Comparison of ENCODE assay signal across 17 cellular contexts in genomic region chrX:57583477-57583876, GRCh38. TPM values are rescaled to one million over a fixed set of nuclear protein-coding genes. Genes with fewer than 3 reads are reported as not detected.
DNase-seq lines count a peak whose midpoint lies in the region; ATAC-seq and TF ChIP-seq lines count a peak whose summit lies in the region.
"Had no signal": no experiment of that assay in that cellular context is flagged by ENCODE, and none has a peak within 500 bp of the region (broad histone marks: within the 10 kb centered on the region; RNA-seq: fewer than 3 reads in every experiment).

No MANE protein-coding gene starts in this region.

- BruUV-seq in Panc1 (replicated peaks; lab: Mats Ljungman, UMichigan), result no TSS peak

- ATAC-seq in GM23338 (peak; percentile 30; the same call in 2 of the 3 replicates), Panc1 (peak; percentile 85)

- DNase-seq in GM23338 (ENCODE audit: low spot score) (no peak), Panc1 (ENCODE audit: low read depth, low spot score) (no peak), hepatocyte (ENCODE audit: low spot score) (peak; percentile 13), transverse colon (peak; percentile 12), SW480 (ENCODE audit: low spot score) (no peak), activated gamma-delta T cell (lab: John Stamatoyannopoulos, UW) (no peak)
- no peak for DNase-seq in activated CD4-positive, alpha-beta memory T cell treated with anti-CD3 and anti-CD28 coated beads for 36 hours
- DNase-seq: BE2C; Calu3; CD4-positive, alpha-beta T cell; HFFc6; NCI-H187 treated with DMSO at 0.1 percent for 48 hours; NCI-H446; NCI-H69; NK-92 treated with Interleukin-12 subunit alpha and Interleukin-12 subunit beta, amount 100 ng/mL, for 24 hours; RPMI8226; SJCRH30 had no signal

- intact Hi-C loops in Panc1 (cut with micrococcal nuclease; ENCODE audit: unreplicated experiment), result loop anchor here (10.0 kb wide), 1 partner anchor 211 kb away; no protein-coding TSS in a partner anchor
- intact Hi-C loops in transverse colon (cut with DNase I; ENCODE audit: low total_unique reads), result no loop called here
- intact Hi-C loops in activated CD4-positive, alpha-beta memory T cell treated with anti-CD3 and anti-CD28 coated beads for 36 hours (cut with micrococcal nuclease), result no loop called here

- H3K27me3 ChIP-seq in GM23338 (ENCODE audit: insufficient read depth) (no peaks in the 10 kb centered on the region), Panc1 (ENCODE audit: control insufficient read depth, insufficient read depth, low read length) (no peaks in the 10 kb centered on the region), hepatocyte (no peaks in the 10 kb centered on the region), transverse colon (no peaks in the 10 kb centered on the region)
- H3K27me3 ChIP-seq: BE2C, SJCRH30 had no signal

- H3K9me3 ChIP-seq in Panc1 (ENCODE audit: control insufficient read depth, insufficient read depth, low read depth, low read length) (no peaks in the 10 kb centered on the region), hepatocyte (ENCODE audit: low read depth) (no peaks in the 10 kb centered on the region), transverse colon (no peaks in the 10 kb centered on the region)
- H3K9me3 ChIP-seq: BE2C, SJCRH30 had no signal

- H3K4me1 ChIP-seq in GM23338 (ENCODE audit: insufficient read depth) (no peaks in the 10 kb centered on the region), Panc1 (ENCODE audit: control insufficient read depth, insufficient read depth, low read length) (no peaks in the 10 kb centered on the region; the same call in 1 of the 2 replicates), hepatocyte (ENCODE audit: insufficient read depth) (no peaks in the 10 kb centered on the region), transverse colon (no peaks in the 10 kb centered on the region)
- H3K4me1 ChIP-seq: BE2C, SJCRH30 had no signal

- H3F3A ChIP-seq in GM23338 (replicated peaks; ENCODE audit: low read depth), result no peaks in the 10 kb centered on the region

- H3K27me3 Mint-ChIP-seq in GM23338 (ENCODE audit: insufficient read depth, low read depth, poor library complexity), result no peaks in the 10 kb centered on the region
- no peaks in the 10 kb centered on the region for H3K27me3 Mint-ChIP-seq in activated CD4-positive, alpha-beta memory T cell treated with anti-CD3 and anti-CD28 coated beads for 36 hours
- H3K27me3 Mint-ChIP-seq: CD4-positive, alpha-beta T cell had no signal

- 62% methylated on average over 5 of the region's 5 CpGs for WGBS in hepatocyte (ENCODE audit: low lambda C conversion rate, missing lambda C conversion rate)
- WGBS in transverse colon (ENCODE audit: low coverage in 1 of 2), 2 donors, result 45% methylated on average over 5 of the region's 5 CpGs; no CpG with 5 or more reads in 1 of the 2 donors

- H3K4me3 ChIP-seq in GM23338 (no peak overlapping the region), Panc1 (ENCODE audit: low read depth in 2 of 2, low read length in 2 of 2) (no peak overlapping the region), hepatocyte (no peak overlapping the region), transverse colon (no peak overlapping the region)
- H3K4me3 ChIP-seq: SJCRH30 had no signal

- H3K4me1 Mint-ChIP-seq in GM23338, result peaks cover 2% of the 10 kb centered on the region; the same call in 1 of the 3 replicates
- no peaks in the 10 kb centered on the region for H3K4me1 Mint-ChIP-seq in activated CD4-positive, alpha-beta memory T cell treated with anti-CD3 and anti-CD28 coated beads for 36 hours (ENCODE audit: low read depth)

- CTCF ChIA-PET in Panc1 (lab: Charles Lee), result interaction anchor here (0.7 kb wide), 2 partner anchors 57 to 114 kb away, joined by 3 read pairs; no protein-coding TSS in a partner anchor
- CTCF ChIA-PET in activated CD4-positive, alpha-beta memory T cell treated with anti-CD3 and anti-CD28 coated beads for 36 hours (lab: Charles Lee), result no interaction called here

- no peak for TF ChIP-seq CTCF in GM23338 (conservative IDR thresholded peaks at IDR 0.05; ENCODE audit: low read depth in 2 of 2)
- no peak for TF ChIP-seq CTCF in Panc1 (IDR thresholded peaks at IDR 0.05)
- TF ChIP-seq CTCF in hepatocyte (IDR thresholded peaks at IDR 0.05; ENCODE audit: poor library complexity), result no peak
- TF ChIP-seq CTCF in transverse colon (IDR thresholded peaks at IDR 0.05), result no peak

- in situ Hi-C loops in Panc1 (cut with HindIII; ENCODE audit: low pct_unique_long_range_greater_than_20kb, low sequenced_read_pairs), result no loop called here
- in situ Hi-C loops in transverse colon (cut with MboI; ENCODE audit: low pct_ligation_motif_present in 1 of 4, low pct_unique_long_range_greater_than_20kb in 1 of 4, low sequenced_read_pairs in 3 of 4), result loop anchor here (25.0 kb wide), 1 partner anchor 329 kb away; the partner anchor contains the start of gene ZXDA (in 4 of the 4)

- no peak overlapping the region for H2AFZ ChIP-seq in GM23338
- H2AFZ ChIP-seq in hepatocyte, result no peak overlapping the region

- no peak overlapping the region for H3K4me3 Mint-ChIP-seq in GM23338
- H3K4me3 Mint-ChIP-seq in activated CD4-positive, alpha-beta memory T cell treated with anti-CD3 and anti-CD28 coated beads for 36 hours, result no peak overlapping the region
- H3K4me3 Mint-ChIP-seq: CD4-positive, alpha-beta T cell; HFFc6 had no signal

- H3K36me3 Mint-ChIP-seq in GM23338 (ENCODE audit: low read depth), result no peaks in the 10 kb centered on the region
- H3K36me3 Mint-ChIP-seq in activated CD4-positive, alpha-beta memory T cell treated with anti-CD3 and anti-CD28 coated beads for 36 hours, result no peaks in the 10 kb centered on the region

- TF ChIP-seq POLR2A in transverse colon (IDR thresholded peaks at IDR 0.05), result no peak

- no peaks in the 10 kb centered on the region for H3K79me2 ChIP-seq in GM23338 (replicated peaks; ENCODE audit: insufficient read depth)
- H3K79me2 ChIP-seq in hepatocyte, result no peaks in the 10 kb centered on the region

- POLR2A ChIA-PET in Panc1 (lab: Charles Lee), result no interaction called here
- POLR2A ChIA-PET in activated CD4-positive, alpha-beta memory T cell treated with anti-CD3 and anti-CD28 coated beads for 36 hours (lab: Charles Lee), result no interaction called here

- no peak overlapping the region for H3K27ac Mint-ChIP-seq in GM23338
- H3K27ac Mint-ChIP-seq in activated CD4-positive, alpha-beta memory T cell treated with anti-CD3 and anti-CD28 coated beads for 36 hours, result no peak overlapping the region
- H3K27ac Mint-ChIP-seq: CD4-positive, alpha-beta T cell; HFFc6 had no signal

- H4K20me1 ChIP-seq in GM23338 (replicated peaks; ENCODE audit: insufficient read depth) (no peaks in the 10 kb centered on the region), hepatocyte (ENCODE audit: insufficient read depth, poor library complexity, severe bottlenecking) (no peaks in the 10 kb centered on the region)

- no peak for TF ChIP-seq EP300 in transverse colon (IDR thresholded peaks at IDR 0.05; ENCODE audit: low read depth)

- H3K36me3 ChIP-seq in GM23338 (ENCODE audit: insufficient read depth) (no peaks in the 10 kb centered on the region), Panc1 (ENCODE audit: control insufficient read depth, insufficient read depth, low read length) (no peaks in the 10 kb centered on the region), hepatocyte (replicated peaks; ENCODE audit: insufficient read depth, low read depth) (no peaks in the 10 kb centered on the region), transverse colon (no peaks in the 10 kb centered on the region)
- H3K36me3 ChIP-seq: BE2C, SJCRH30 had no signal

- H3K9me2 ChIP-seq in GM23338 (ENCODE audit: insufficient read depth) (no peaks in the 10 kb centered on the region), hepatocyte (replicated peaks; ENCODE audit: insufficient read depth) (no peaks in the 10 kb centered on the region)

- H3K27ac ChIP-seq in GM23338 (ENCODE audit: low read depth), result no peak overlapping the region
- no peak overlapping the region for H3K27ac ChIP-seq in Panc1 (ENCODE audit: low read length)
- H3K27ac ChIP-seq in hepatocyte, result no peak overlapping the region
- H3K27ac ChIP-seq in transverse colon, result no peak overlapping the region
- H3K27ac ChIP-seq: SJCRH30 had no signal

- H3K9me3 Mint-ChIP-seq in GM23338, result no peaks in the 10 kb centered on the region
- H3K9me3 Mint-ChIP-seq in activated CD4-positive, alpha-beta memory T cell treated with anti-CD3 and anti-CD28 coated beads for 36 hours, result no peaks in the 10 kb centered on the region
- H3K9me3 Mint-ChIP-seq: CD4-positive, alpha-beta T cell; HFFc6 had no signal

- no peak overlapping the region for H3K4me2 ChIP-seq in GM23338
- H3K4me2 ChIP-seq in hepatocyte, result no peak overlapping the region

TF ChIP-seq in GM23338, 12 proteins besides CTCF, POLR2A, EP300 and RAD21 (continues in another document):
- TF ChIP-seq CREB1 (CRISPR knock-in tag; IDR thresholded peaks at IDR 0.05; ENCODE audit: low read depth) (no peak), REST (IDR thresholded peaks at IDR 0.05; ENCODE audit: unreplicated experiment) (no peak)

RNA-seq across cellular contexts. Expression of gene ZXDB, which starts 8.3 kb away (rescaled TPM):
- 15.5 and 16.1 TPM in 2 replicates for total RNA-seq in GM23338 (2014; rRNA removed; shearing (Covaris generic))
- polyA plus RNA-seq in GM23338 (2016; fragmentation: Nextera tagmentation; extraction: Ambion mirVana) (2.5 TPM in 2 replicates), hepatocyte (3.1 and 4.1 TPM in 2 replicates)
- total RNA-seq in Panc1 (2021; ENCODE audit: unreplicated experiment) (8.3 TPM), hepatocyte (12.4 and 14.3 TPM in 2 replicates), transverse colon (10 to 100 TPM in 1 of 4 donors, 1 to 10 TPM in 3; 4.6 to 12.2 (median 9.1) TPM)
- 4.5 TPM for polyA plus RNA-seq in Panc1 (2012; ENCODE audit: insufficient read length)
- 1 to 10 TPM; 5.4 to 5.6 TPM for total RNA-seq in activated CD4-positive, alpha-beta memory T cell treated with anti-CD3 and anti-CD28 coated beads for 36 hours

Comparison
In these comparisons a context has a peak if more than half of its experiments do, and no peak if none do; other contexts are left out.
1. DNase-seq: peak in hepatocyte (single experiment) and transverse colon (single experiment); none in GM23338 (single experiment), Panc1 (single experiment), SW480 (single experiment), activated gamma-delta T cell (single experiment) and activated CD4-positive, alpha-beta memory T cell treated with anti-CD3 and anti-CD28 coated beads for 36 hours (single experiment).